Comparison of ENCODE assay signal across 25 cellular contexts in the genomic region with DNA sequence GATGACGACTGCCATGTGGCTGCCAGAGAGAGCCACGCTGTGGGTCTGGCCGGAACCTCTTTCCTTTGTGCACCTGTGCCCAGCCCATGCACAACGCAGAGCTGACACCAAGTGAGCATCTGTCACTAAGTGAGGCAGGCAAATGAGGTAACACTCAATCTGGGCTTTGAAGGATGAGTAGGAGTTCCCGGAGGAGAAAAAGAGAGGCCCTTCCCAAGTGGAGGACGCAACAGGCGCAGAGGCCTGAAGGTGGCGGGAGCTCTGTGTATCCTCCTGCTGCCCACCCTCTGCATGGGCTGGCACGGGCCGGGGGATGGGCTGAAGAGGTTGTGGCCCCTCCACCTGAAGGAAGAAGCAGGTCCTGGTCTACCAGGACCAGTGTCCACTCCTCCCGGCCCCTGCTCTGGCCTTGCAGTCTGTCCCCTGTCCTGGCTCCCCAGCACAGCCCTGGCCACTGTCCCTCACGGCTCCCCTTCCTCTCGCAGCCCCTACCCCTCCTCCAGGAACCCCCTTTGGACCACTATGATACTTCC.
"Had no signal": no experiment of that assay in that cellular context is flagged by ENCODE, and none has a peak within 500 bp of the region (broad histone marks: within the 10 kb centered on the region; RNA-seq: fewer than 3 reads in every experiment).

No MANE protein-coding gene starts in this region.

- H3K27ac Mint-ChIP-seq: activated CD8-positive, alpha-beta memory T cell treated with anti-CD3 and anti-CD28 coated beads, Interleukin-2, amount 10 ng/mL, durations not matched to agents 7 days and 5 days; activated naive CD4-positive, alpha-beta T cell treated with anti-CD3 and anti-CD28 coated beads, Interleukin-2, amount 50 U/mL, for 24 hours; activated T-cell treated with anti-CD3 and anti-CD28 coated beads, Interleukin-2, amount 50 U/mL, for 24 hours; activated T-helper 1 cell treated with anti-CD3 and anti-CD28 coated beads, Interleukin-12 subunit alpha, Interleukin-12 subunit beta, Interleukin-2, Interleukin-4 antibody, amounts not matched to agents 30 ng/mL and 10 ng/mL and 1 ng/mL, durations not matched to agents 14 hours and 24 hours and 36 hours; T-cell had no signal

- H3K36me3 ChIP-seq: breast epithelium had no signal

- ATAC-seq: activated CD8-positive, alpha-beta memory T cell treated with anti-CD3 and anti-CD28 coated beads, Interleukin-2, amount 10 ng/mL, durations not matched to agents 7 days and 5 days; T-cell had no signal

- H3K4me1 Mint-ChIP-seq: activated naive CD4-positive, alpha-beta T cell treated with anti-CD3 and anti-CD28 coated beads, Interleukin-2, amount 50 U/mL, for 24 hours; T-cell had no signal

- H3K27me3 ChIP-seq: breast epithelium had no signal

- H3K4me3 ChIP-seq: breast epithelium had no signal

- H3K4me3 Mint-ChIP-seq: activated CD8-positive, alpha-beta memory T cell treated with anti-CD3 and anti-CD28 coated beads, Interleukin-2, amount 10 ng/mL, durations not matched to agents 7 days and 5 days; activated naive CD4-positive, alpha-beta T cell treated with anti-CD3 and anti-CD28 coated beads, Interleukin-2, amount 50 U/mL, for 24 hours; activated T-cell treated with anti-CD3 and anti-CD28 coated beads, Interleukin-2, amount 50 U/mL, for 24 hours; activated T-helper 1 cell treated with anti-CD3 and anti-CD28 coated beads, Interleukin-12 subunit alpha, Interleukin-12 subunit beta, Interleukin-2, Interleukin-4 antibody, amounts not matched to agents 30 ng/mL and 10 ng/mL and 1 ng/mL, durations not matched to agents 14 hours and 24 hours and 36 hours; T-cell had no signal

- H3K4me1 ChIP-seq: breast epithelium had no signal

- H3K9me3 Mint-ChIP-seq: activated naive CD4-positive, alpha-beta T cell treated with anti-CD3 and anti-CD28 coated beads, Interleukin-2, amount 50 U/mL, for 24 hours; activated T-cell treated with anti-CD3 and anti-CD28 coated beads, Interleukin-2, amount 50 U/mL, for 24 hours; activated T-helper 1 cell treated with anti-CD3 and anti-CD28 coated beads, Interleukin-12 subunit alpha, Interleukin-12 subunit beta, Interleukin-2, Interleukin-4 antibody, amounts not matched to agents 30 ng/mL and 10 ng/mL and 1 ng/mL, durations not matched to agents 14 hours and 24 hours and 36 hours; T-cell had no signal

- H3K27ac ChIP-seq: breast epithelium had no signal

- DNase-seq: activated CD4-positive, alpha-beta T cell treated with anti-CD3 and anti-CD28 coated beads for 48 hours; activated CD4-positive, alpha-beta T cell treated with anti-CD3 and anti-CD28 coated beads, Interleukin-2, amount 50 U/mL, for 48 hours; activated CD4-positive, CD25-positive, alpha-beta regulatory T cell treated with anti-CD3 and anti-CD28 coated beads, Interleukin-2, amount 50 U/mL, for 72 hours; activated CD8-positive, alpha-beta memory T cell treated with anti-CD3 and anti-CD28 coated beads, Interleukin-2, amount 10 ng/mL, durations not matched to agents 7 days and 5 days; activated effector memory CD4-positive, alpha-beta T cell treated with Interleukin-2 at 50 U/mL for 16 hours; activated naive CD4-positive, alpha-beta T cell; activated T-cell treated with anti-CD3 and anti-CD28 coated beads, Interleukin-2, amount 50 U/mL, for 24 hours; aorta; caudate nucleus; Kasumi-1; KBM-7; NCI-H1048; NCI-H146; NCI-H187 treated with DMSO at 0.1 percent for 48 hours; NCI-H2081 treated with DMSO at 0.1 percent for 48 hours; NCI-H2171; NCI-H226; NCI-H526 treated with DMSO at 0.1 percent for 48 hours; NCI-H82; SHP77 treated with DMSO at 0.1 percent for 48 hours; T-cell; T-helper 2 cell had no signal

- H3K9me3 ChIP-seq: breast epithelium had no signal

- H3K36me3 Mint-ChIP-seq: activated CD8-positive, alpha-beta memory T cell treated with anti-CD3 and anti-CD28 coated beads, Interleukin-2, amount 10 ng/mL, durations not matched to agents 7 days and 5 days; activated naive CD4-positive, alpha-beta T cell treated with anti-CD3 and anti-CD28 coated beads, Interleukin-2, amount 50 U/mL, for 24 hours; T-cell had no signal
